In genomic region chr14:89428556-89429196, GRCh38 we compare ENCODE assay signal across 9 cellular contexts. TPM values are rescaled to one million over a fixed set of nuclear protein-coding genes. Genes with fewer than 3 reads are reported as not detected.
DNase-seq lines count a peak whose midpoint lies in the region; ATAC-seq lines count a peak whose summit lies in the region.
"Had no signal": no experiment of that assay in that cellular context is flagged by ENCODE, and none has a peak within 500 bp of the region (broad histone marks: within the 10 kb centered on the region; RNA-seq: fewer than 3 reads in every experiment).

No MANE protein-coding gene starts in this region.

- H3K4me1 ChIP-seq in SJSA1 (replicated peaks): peaks cover 77% of the 10 kb centered on the region
- peaks cover 5 to 45% (median 37%) of the 10 kb centered on the region in 5 donors for H3K4me1 ChIP-seq in subcutaneous abdominal adipose tissue (ENCODE audit: control insufficient read depth in 5 of 5, insufficient read depth in 5 of 5, low read length in 5 of 5)

- peak overlapping the region; percentile 78 for H3K4me3 Mint-ChIP-seq in activated CD4-positive, alpha-beta T cell treated with anti-CD3 and anti-CD28 coated beads, Interleukin-2, amount 10 ng/mL, durations not matched to agents 24 days and 14 days

- H3K4me3 ChIP-seq in SJSA1 (no peak overlapping the region), subcutaneous abdominal adipose tissue (ENCODE audit: low read depth in 1 of 5, low read length in 5 of 5) (peak overlapping the region in 1 of 5 donors; percentile 34)
- H3K4me3 ChIP-seq: lung had no signal

- peak; percentile 35 to 38 for ATAC-seq in left cardiac atrium
- ATAC-seq in HG02571 (IDR thresholded peaks at IDR 0.05; ENCODE audit: unreplicated experiment): no peak

- H3K36me3 ChIP-seq in SJSA1: no peaks in the 10 kb centered on the region
- no peaks in the 10 kb centered on the region for H3K36me3 ChIP-seq in subcutaneous abdominal adipose tissue (ENCODE audit: control insufficient read depth in 5 of 5, insufficient read depth in 5 of 5, low read length in 5 of 5)

- DNase-seq in activated CD4-positive, alpha-beta T cell treated with anti-CD3 and anti-CD28 coated beads, Interleukin-2, amount 10 ng/mL, durations not matched to agents 24 days and 14 days: no peak
- DNase-seq in activated CD4-positive, alpha-beta T cell treated with anti-CD3 and anti-CD28 coated beads for 1 hour: no peak
- DNase-seq in SJSA1 (ENCODE audit: low read depth in 1 of 2, low spot score in 2 of 2): no peak
- peak; percentile 42 for DNase-seq in left cardiac atrium
- DNase-seq in amniotic stem cell (lab: John Stamatoyannopoulos, UW): no peak
- DNase-seq in NCI-H1092 (lab: John Stamatoyannopoulos, UW): no peak

- no peaks in the 10 kb centered on the region for H3K9me3 ChIP-seq in SJSA1 (replicated peaks)
- peaks cover 0 to 4% (median 0%) of the 10 kb centered on the region in 5 donors for H3K9me3 ChIP-seq in subcutaneous abdominal adipose tissue (ENCODE audit: control insufficient read depth in 5 of 5, low read length in 5 of 5)

- H3K27ac ChIP-seq in SJSA1 (peak overlapping the region; percentile 83), subcutaneous abdominal adipose tissue (ENCODE audit: low read depth, low read length) (peak overlapping the region; percentile 55)

- no peak overlapping the region for H3K9ac ChIP-seq in subcutaneous abdominal adipose tissue (ENCODE audit: low read length in 5 of 5)

- H3K27me3 ChIP-seq in SJSA1 (replicated peaks): no peaks in the 10 kb centered on the region
- H3K27me3 ChIP-seq in subcutaneous abdominal adipose tissue (ENCODE audit: control insufficient read depth in 5 of 5, insufficient read depth in 4 of 5, low read length in 5 of 5): no peaks in the 10 kb centered on the region

- H3K4me1 Mint-ChIP-seq in activated CD4-positive, alpha-beta T cell treated with anti-CD3 and anti-CD28 coated beads, Interleukin-2, amount 10 ng/mL, durations not matched to agents 24 days and 14 days: peaks cover 52% of the 10 kb centered on the region

- peak overlapping the region; percentile 92 for H3K27ac Mint-ChIP-seq in activated CD4-positive, alpha-beta T cell treated with anti-CD3 and anti-CD28 coated beads, Interleukin-2, amount 10 ng/mL, durations not matched to agents 24 days and 14 days

- peaks cover 4% of the 10 kb centered on the region for H3K36me3 Mint-ChIP-seq in activated CD4-positive, alpha-beta T cell treated with anti-CD3 and anti-CD28 coated beads, Interleukin-2, amount 10 ng/mL, durations not matched to agents 24 days and 14 days (ENCODE audit: low read depth)

- no peaks in the 10 kb centered on the region for H3K27me3 Mint-ChIP-seq in activated CD4-positive, alpha-beta T cell treated with anti-CD3 and anti-CD28 coated beads, Interleukin-2, amount 10 ng/mL, durations not matched to agents 24 days and 14 days

- intact Hi-C loops in activated CD4-positive, alpha-beta T cell treated with anti-CD3 and anti-CD28 coated beads, Interleukin-2, amount 10 ng/mL, durations not matched to agents 24 days and 14 days (cut with micrococcal nuclease): loop anchor here (1.0 kb wide), 1 partner anchor 532 kb away; no protein-coding TSS in a partner anchor
- intact Hi-C loops in left cardiac atrium (cut with DNase I): loop anchor here in 1 of 2 donors (10.0 kb wide), 1 partner anchor 486 kb away; no protein-coding TSS in a partner anchor

- no peaks in the 10 kb centered on the region for H3K9me3 Mint-ChIP-seq in activated CD4-positive, alpha-beta T cell treated with anti-CD3 and anti-CD28 coated beads, Interleukin-2, amount 10 ng/mL, durations not matched to agents 24 days and 14 days

RNA-seq across cellular contexts. Expression of gene FOXN3, which starts 11.6 kb away (rescaled TPM):
- total RNA-seq in activated CD4-positive, alpha-beta T cell treated with anti-CD3 and anti-CD28 coated beads, Interleukin-2, amount 10 ng/mL, durations not matched to agents 24 days and 14 days: 80.0 and 85.2 TPM in 2 replicates
- 19.3 and 31.0 TPM in 2 replicates for total RNA-seq in SJSA1 (2014; rRNA removed; shearing (Covaris generic))
- total RNA-seq in left cardiac atrium: 100 to 1,000 TPM; 115 to 119 TPM
